14 cellular contexts compared by ENCODE assay signal in genomic region chr12:74985293-74985985, GRCh38.
"Had no signal": no experiment of that assay in that cellular context is flagged by ENCODE, and none has a peak within 500 bp of the region (broad histone marks: within the 10 kb centered on the region; RNA-seq: fewer than 3 reads in every experiment).

No MANE protein-coding gene starts in this region.

- DNase-seq: activated CD4-positive, alpha-beta T cell treated with anti-CD3 and anti-CD28 coated beads, Interleukin-2, amount 10 ng/mL, durations not matched to agents 7 days and 5 days; activated naive CD4-positive, alpha-beta T cell; cerebellar nuclear complex; dermis blood vessel endothelial cell; heart right ventricle; mammary epithelial cell; stimulated activated CD4-positive, alpha-beta T cell treated with anti-CD3 and anti-CD28 coated beads, Interleukin-15, amount 100 ng/mL, for 24 hours; stimulated activated CD4-positive, alpha-beta T cell treated with anti-CD3 and anti-CD28 coated beads, Interleukin-4, amount 100 ng/mL, for 1 hour; stimulated activated naive CD4-positive, alpha-beta T cell treated with Interleukin-2 at 50 U/mL for 16 hours had no signal

- H3K27ac Mint-ChIP-seq: activated CD4-positive, alpha-beta T cell treated with anti-CD3 and anti-CD28 coated beads, Interleukin-2, amount 10 ng/mL, durations not matched to agents 7 days and 5 days had no signal

- H3K4me1 ChIP-seq: breast epithelium, heart right ventricle, parathyroid adenoma, upper lobe of left lung had no signal

- H3K4me1 Mint-ChIP-seq: activated CD4-positive, alpha-beta T cell treated with anti-CD3 and anti-CD28 coated beads, Interleukin-2, amount 10 ng/mL, durations not matched to agents 7 days and 5 days; naive thymus-derived CD8-positive, alpha-beta T cell had no signal

- H3K36me3 ChIP-seq: breast epithelium, heart right ventricle, neutrophil, upper lobe of left lung had no signal

- ATAC-seq: heart right ventricle; naive thymus-derived CD8-positive, alpha-beta T cell had no signal

- H3K27me3 Mint-ChIP-seq: activated CD4-positive, alpha-beta T cell treated with anti-CD3 and anti-CD28 coated beads, Interleukin-2, amount 10 ng/mL, durations not matched to agents 7 days and 5 days; naive thymus-derived CD8-positive, alpha-beta T cell had no signal

- H3K4me3 ChIP-seq: breast epithelium, heart right ventricle, upper lobe of left lung had no signal

- H3K9me3 ChIP-seq: breast epithelium, heart right ventricle, neutrophil, upper lobe of left lung had no signal

- H3K9me3 Mint-ChIP-seq: activated CD4-positive, alpha-beta T cell treated with anti-CD3 and anti-CD28 coated beads, Interleukin-2, amount 10 ng/mL, durations not matched to agents 7 days and 5 days; naive thymus-derived CD8-positive, alpha-beta T cell had no signal

- H3K36me3 Mint-ChIP-seq: naive thymus-derived CD8-positive, alpha-beta T cell had no signal

- H3K4me3 Mint-ChIP-seq: activated CD4-positive, alpha-beta T cell treated with anti-CD3 and anti-CD28 coated beads, Interleukin-2, amount 10 ng/mL, durations not matched to agents 7 days and 5 days; naive thymus-derived CD8-positive, alpha-beta T cell had no signal
